ENCODE assay signal across 10 cellular contexts in genomic region chr10:78248651-78249464, GRCh38.
DNase-seq lines count a peak whose midpoint lies in the region; ATAC-seq and TF ChIP-seq lines count a peak whose summit lies in the region.
"Had no signal": no experiment of that assay in that cellular context is flagged by ENCODE, and none has a peak within 500 bp of the region (broad histone marks: within the 10 kb centered on the region; RNA-seq: fewer than 3 reads in every experiment).

No MANE protein-coding gene starts in this region.

- peaks cover 45% of the 10 kb centered on the region for H3K4me1 Mint-ChIP-seq in CD14-positive monocyte

- 84% methylated on average over 21 of the region's 22 CpGs for WGBS in mesenchymal stem cell

- TF ChIP-seq CTCF in HL-60 (IDR thresholded peaks at IDR 0.05; ENCODE audit: insufficient read depth, low read length) (no peak), cardiac fibroblast (IDR thresholded peaks at IDR 0.05; ENCODE audit: low read depth, low read length) (no peak), thoracic aorta (IDR thresholded peaks at IDR 0.05) (no peak), CD14-positive monocyte (IDR thresholded peaks at IDR 0.05) (no peak)

- H3K4ac ChIP-seq in mesenchymal stem cell (ENCODE audit: low read depth in 1 of 2, low read length in 2 of 2), result no peak overlapping the region

- peak overlapping the region; percentile 90 for H3K9ac ChIP-seq in mesenchymal stem cell (ENCODE audit: low read length)

- in situ Hi-C loops in HAP-1 (cut with MboI; ENCODE audit: low sequenced_read_pairs), result no loop called here

- no peak overlapping the region for H2AK5ac ChIP-seq in mesenchymal stem cell (ENCODE audit: low read length, severe bottlenecking)

- H3K27ac Mint-ChIP-seq in CD14-positive monocyte, result peak overlapping the region in 3 of 7 donors; percentile 61 to 67 (median 63)

- H2AFZ ChIP-seq in mesenchymal stem cell (ENCODE audit: low read depth, low read length), result no peak overlapping the region

- H3K4me2 ChIP-seq in mesenchymal stem cell (ENCODE audit: low read length, poor library complexity, severe bottlenecking), result no peak overlapping the region

- no peaks in the 10 kb centered on the region for H3K79me1 ChIP-seq in mesenchymal stem cell (replicated peaks; ENCODE audit: low read length, poor library complexity, severe bottlenecking)

- no peak overlapping the region for H2BK5ac ChIP-seq in mesenchymal stem cell (ENCODE audit: low read depth, low read length, poor library complexity, severe bottlenecking)

- H3K27ac ChIP-seq in HL-60 (replicated peaks), result peak overlapping the region; percentile 80
- H3K27ac ChIP-seq in mesenchymal stem cell (ENCODE audit: low read length, poor library complexity, severe bottlenecking), result no peak overlapping the region
- H3K27ac ChIP-seq in thoracic aorta, result peak overlapping the region; percentile 67

- no peak overlapping the region for H4K91ac ChIP-seq in mesenchymal stem cell (ENCODE audit: low read length)

- peaks cover 0 to 16% of the 10 kb centered on the region in 2 experiments for H3K36me3 ChIP-seq in mesenchymal stem cell (ENCODE audit: control insufficient read depth in 1 of 2, insufficient read depth in 2 of 2, low read depth in 1 of 2, low read length in 2 of 2)
- no peaks in the 10 kb centered on the region for H3K36me3 ChIP-seq in thoracic aorta
- no peaks in the 10 kb centered on the region for H3K36me3 ChIP-seq in HAP-1 (replicated peaks)

- no peak for ATAC-seq in thoracic aorta (ENCODE audit: insufficient number of reproducible peaks, low FRiP score, low read depth)
- ATAC-seq: esophagus mucosa had no signal

- H3K36me3 Mint-ChIP-seq in CD14-positive monocyte, result peaks cover 0 to 5% of the 10 kb centered on the region in 2 donors
- H3K36me3 Mint-ChIP-seq: IgD-negative memory B cell had no signal

- H3K18ac ChIP-seq in mesenchymal stem cell (ENCODE audit: low read depth in 1 of 2, low read length in 2 of 2), result no peak overlapping the region

- H3K14ac ChIP-seq in mesenchymal stem cell (ENCODE audit: low read length in 2 of 2), result no peak overlapping the region

- DNase-seq in HL-60 (ENCODE audit: low read depth in 1 of 2, low spot score in 1 of 2) (no peak), cardiac fibroblast (ENCODE audit: low read depth in 2 of 2) (peak; percentile 20 to 73), mesenchymal stem cell (no peak), thoracic aorta (ENCODE audit: low spot score) (no peak), HAP-1 (ENCODE audit: low spot score in 2 of 2) (no peak), CD14-positive monocyte (ENCODE audit: low spot score) (no peak)
- no peak for DNase-seq in activated naive CD4-positive, alpha-beta T cell treated with Interleukin-2 at 50 U/mL for 16 hours
- DNase-seq: stimulated activated CD4-positive, alpha-beta T cell treated with anti-CD3 and anti-CD28 coated beads, Interleukin-4, amount 100 ng/mL, for 1 hour had no signal

- peaks cover 0 to 13% (median 6%) of the 10 kb centered on the region in 7 donors for H3K9me3 Mint-ChIP-seq in CD14-positive monocyte

- H3K4me3 Mint-ChIP-seq in CD14-positive monocyte, result peak overlapping the region in 1 of 2 donors; percentile 44

- H2BK12ac ChIP-seq in mesenchymal stem cell (ENCODE audit: low read length in 2 of 2), result no peak overlapping the region

- H3K9me3 ChIP-seq in mesenchymal stem cell (ENCODE audit: control insufficient read depth, low read length), result no peaks in the 10 kb centered on the region
- no peaks in the 10 kb centered on the region for H3K9me3 ChIP-seq in thoracic aorta
- no peaks in the 10 kb centered on the region for H3K9me3 ChIP-seq in HAP-1

- intact Hi-C loops in CD14-positive monocyte (cut with micrococcal nuclease), result no loop called here

- H3K23ac ChIP-seq in mesenchymal stem cell (ENCODE audit: low read length in 2 of 2), result peak overlapping the region in 1 of 2 experiments; percentile 6

- no peak overlapping the region for H2BK15ac ChIP-seq in mesenchymal stem cell (ENCODE audit: low read depth, poor library complexity, severe bottlenecking)

- H3K4me1 ChIP-seq in mesenchymal stem cell (ENCODE audit: control insufficient read depth, insufficient read depth, low read depth, low read length) (peaks cover 4% of the 10 kb centered on the region), thoracic aorta (ENCODE audit: control insufficient read depth in 1 of 2, low read depth in 2 of 2) (peaks cover 2 to 10% of the 10 kb centered on the region in 2 donors), HAP-1 (no peaks in the 10 kb centered on the region)

- no peak overlapping the region for H2BK120ac ChIP-seq in mesenchymal stem cell (ENCODE audit: low read depth, low read length)

- H3K4me3 ChIP-seq in HL-60 (replicated peaks; ENCODE audit: insufficient read depth, low read length) (no peak overlapping the region), cardiac fibroblast (replicated peaks in 1 of 2; ENCODE audit: low read depth in 2 of 2, low read length in 2 of 2) (no peak overlapping the region), mesenchymal stem cell (ENCODE audit: insufficient read depth in 1 of 2, low read depth in 1 of 2, low read length in 2 of 2) (peak overlapping the region in 1 of 2 experiments; percentile 76), thoracic aorta (peak overlapping the region; percentile 59), HAP-1 (no peak overlapping the region)

- H3K27me3 ChIP-seq in HL-60 (ENCODE audit: insufficient read depth, poor library complexity, severe bottlenecking) (no peaks in the 10 kb centered on the region), mesenchymal stem cell (ENCODE audit: control insufficient read depth in 1 of 2, insufficient read depth in 1 of 2, low read length in 2 of 2) (no peaks in the 10 kb centered on the region), thoracic aorta (replicated peaks; ENCODE audit: insufficient read depth) (no peaks in the 10 kb centered on the region), HAP-1 (ENCODE audit: low read depth) (no peaks in the 10 kb centered on the region)

- H3K27me3 Mint-ChIP-seq in CD14-positive monocyte (ENCODE audit: low read depth in 3 of 3), result peaks cover 18 to 21% (median 21%) of the 10 kb centered on the region in 3 donors

- H4K8ac ChIP-seq in mesenchymal stem cell (ENCODE audit: low read length), result no peak overlapping the region

Comparison
In these comparisons a context has a peak if more than half of its experiments do, and no peak if none do; other contexts are left out.
1. DNase-seq: peak in cardiac fibroblast (2 of 2); none in HL-60 (0 of 2), mesenchymal stem cell (single experiment), thoracic aorta (single experiment), activated naive CD4-positive, alpha-beta T cell treated with Interleukin-2 at 50 U/mL for 16 hours (single experiment), HAP-1 (0 of 2) and CD14-positive monocyte (single experiment).